ENCODE assay signal across 8 cellular contexts in the genomic region with DNA sequence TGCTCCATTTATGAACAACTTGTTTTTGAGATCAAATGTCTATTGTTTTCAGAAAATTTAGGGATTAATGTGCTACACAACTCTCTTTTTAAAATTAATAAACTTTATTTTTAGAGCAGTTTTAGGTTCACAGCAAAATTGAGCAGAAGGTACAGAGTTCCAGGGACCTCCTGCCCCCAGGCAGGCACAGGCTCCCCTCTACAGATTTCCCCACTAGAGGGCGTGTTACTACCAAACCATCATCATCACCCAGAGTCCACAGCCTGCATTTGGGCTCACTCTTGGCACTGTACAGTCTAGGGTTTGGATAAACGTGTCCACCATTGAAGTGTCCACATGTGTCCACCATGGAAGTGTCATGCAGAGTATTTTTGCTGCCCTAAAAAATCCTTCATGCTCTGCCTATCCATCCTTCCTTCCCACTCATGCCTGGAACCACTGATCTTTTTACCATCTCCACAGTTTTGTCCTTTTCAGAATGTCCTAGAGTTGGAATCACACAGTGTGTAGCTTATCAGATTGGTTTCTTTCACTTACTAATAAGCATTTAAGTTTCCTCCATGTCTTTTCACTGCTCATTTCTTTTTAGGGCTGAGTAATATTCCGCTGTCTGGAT.
DNase-seq lines count a peak whose midpoint lies in the region; ATAC-seq and TF ChIP-seq lines count a peak whose summit lies in the region.

No MANE protein-coding gene starts in this region.

- no peak overlapping the region for H2AK9ac ChIP-seq in IMR-90 (replicated peaks; ENCODE audit: low read depth, low read length, poor library complexity)

- no peak overlapping the region for H2BK5ac ChIP-seq in IMR-90 (ENCODE audit: low read depth, low read length, poor library complexity, severe bottlenecking)

- H4K91ac ChIP-seq in IMR-90 (ENCODE audit: insufficient read depth, low read depth, low read length): no peak overlapping the region

- BruUV-seq in IMR-90 (replicated peaks; lab: Mats Ljungman, UMichigan): no TSS peak

- H3K4me3 ChIP-seq in IMR-90 (ENCODE audit: insufficient read depth, low read depth, low read length): no peak overlapping the region
- H3K4me3 ChIP-seq in fibroblast of mammary gland (ENCODE audit: control insufficient read depth, low read depth, low read length): no peak overlapping the region
- H3K4me3 ChIP-seq in gastrocnemius medialis: no peak overlapping the region

- dilution Hi-C loops in IMR-90 (cut with HindIII; ENCODE audit: low sequenced_read_pairs, unreplicated experiment): no loop called here

- H4K20me1 ChIP-seq in IMR-90 (ENCODE audit: insufficient read depth, low read length): no peaks in the 10 kb centered on the region

- intact Hi-C loops in IMR-90 (cut with micrococcal nuclease): no loop called here
- intact Hi-C loops in gastrocnemius medialis (cut with DNase I; ENCODE audit: low total_unique reads): no loop called here

- ATAC-seq in IMR-90 (ENCODE audit: low read depth) (peak; percentile 69), gastrocnemius medialis (no peak)

- no peak overlapping the region for H3K9ac ChIP-seq in IMR-90 (ENCODE audit: low read depth, low read length)

- no peak overlapping the region for H4K5ac ChIP-seq in IMR-90 (ENCODE audit: low read depth, low read length)

- H3K4me3 Mint-ChIP-seq in activated CD4-positive, alpha-beta memory T cell treated with anti-CD3 and anti-CD28 coated beads, Interleukin-2, amount 10 ng/mL, durations not matched to agents 7 days and 5 days: no peak overlapping the region

- H3K27me3 Mint-ChIP-seq in activated CD4-positive, alpha-beta memory T cell treated with anti-CD3 and anti-CD28 coated beads, Interleukin-2, amount 10 ng/mL, durations not matched to agents 7 days and 5 days: peaks cover 34% of the 10 kb centered on the region

- H3K27me3 ChIP-seq in IMR-90 (ENCODE audit: control insufficient read depth, insufficient read depth, low read length): no peaks in the 10 kb centered on the region; the same call in 1 of the 2 replicates
- no peaks in the 10 kb centered on the region for H3K27me3 ChIP-seq in gastrocnemius medialis

- H3K4me2 ChIP-seq in IMR-90 (ENCODE audit: low read depth, low read length): no peak overlapping the region

- H3K4me1 Mint-ChIP-seq in activated CD4-positive, alpha-beta memory T cell treated with anti-CD3 and anti-CD28 coated beads, Interleukin-2, amount 10 ng/mL, durations not matched to agents 7 days and 5 days: no peaks in the 10 kb centered on the region

- H3K56ac ChIP-seq in IMR-90 (ENCODE audit: extremely low read depth, insufficient read depth, low read length): no peak overlapping the region; the same call in 1 of the 2 replicates

- no peaks in the 10 kb centered on the region for H3K36me3 ChIP-seq in IMR-90 (ENCODE audit: control insufficient read depth, insufficient read depth, low read length)
- H3K36me3 ChIP-seq in gastrocnemius medialis: no peaks in the 10 kb centered on the region

- TF ChIP-seq POLR2A in IMR-90 (IDR thresholded peaks at IDR 0.05; ENCODE audit: low read depth, low read length): no peak
- TF ChIP-seq POLR2A in gastrocnemius medialis (IDR thresholded peaks at IDR 0.05): no peak

- no peak overlapping the region for H2BK15ac ChIP-seq in IMR-90 (ENCODE audit: low read depth, low read length)

- no peak overlapping the region for H3K18ac ChIP-seq in IMR-90 (ENCODE audit: low read depth, low read length)

- peak; percentile 47 for TF ChIP-seq CTCF in IMR-90 (conservative IDR thresholded peaks at IDR 0.05; ENCODE audit: low read depth, low read length)
- peak; percentile 62 for TF ChIP-seq CTCF in fibroblast of mammary gland (conservative IDR thresholded peaks at IDR 0.05; ENCODE audit: control insufficient read depth, insufficient read depth, low read depth, low read length)
- TF ChIP-seq CTCF in gastrocnemius medialis (IDR thresholded peaks at IDR 0.05 in 4 of 5, conservative IDR thresholded peaks at IDR 0.05 in 1 of 5): peak in 1 of 5 experiments; percentile 38

- no peaks in the 10 kb centered on the region for H3K79me1 ChIP-seq in IMR-90 (ENCODE audit: low read depth in 1 of 2, low read length in 2 of 2)

- in situ Hi-C loops in IMR-90 (cut with MboI; ENCODE audit: low sequenced_read_pairs): no loop called here
- in situ Hi-C loops in gastrocnemius medialis (cut with MboI; ENCODE audit: low sequenced_read_pairs in 4 of 4): no loop called here

- DNase-seq in CD1c-positive myeloid dendritic cell (ENCODE audit: extremely low spot score) (peak; percentile 22), GM19238 (ENCODE audit: insufficient read length, low spot score) (peak; percentile 58), IMR-90 (peak; percentile 13), fibroblast of mammary gland (ENCODE audit: low read depth) (peak; percentile 42), DMS79 treated with DMSO at 0.1 percent for 48 hours (lab: John Stamatoyannopoulos, UW) (no peak), gastrocnemius medialis (no peak)
- peak; percentile 51 for DNase-seq in activated CD4-positive, alpha-beta memory T cell treated with anti-CD3 and anti-CD28 coated beads, Interleukin-2, amount 10 ng/mL, durations not matched to agents 7 days and 5 days
- peak in 2 of 3 donors; percentile 14 to 60 for DNase-seq in stimulated activated CD4-positive, alpha-beta T cell treated with anti-CD3 and anti-CD28 coated beads, Interleukin-12 subunit alpha, Interleukin-12 subunit beta, amount 100 ng/mL, for 48 hours (ENCODE audit: low read depth in 2 of 3, low spot score in 1 of 3)

- H2AFZ ChIP-seq in IMR-90 (replicated peaks; ENCODE audit: low read length, poor library complexity): no peak overlapping the region

- no peak overlapping the region for H3K23ac ChIP-seq in IMR-90 (ENCODE audit: low read depth, low read length)

- H4K8ac ChIP-seq in IMR-90 (ENCODE audit: low read depth in 2 of 2, low read length in 2 of 2): no peak overlapping the region

- CTCF ChIA-PET in IMR-90 (lab: Yijun Ruan, JAX): no interaction called here
- CTCF ChIA-PET in activated CD4-positive, alpha-beta memory T cell treated with anti-CD3 and anti-CD28 coated beads, Interleukin-2, amount 10 ng/mL, durations not matched to agents 7 days and 5 days (lab: Charles Lee): interaction anchor here (0.7 to 1.2 kb wide), 2 partner anchors 19 to 70 kb away, joined by 3 read pairs; no protein-coding TSS in a partner anchor

- no peak overlapping the region for H2AK5ac ChIP-seq in IMR-90 (ENCODE audit: low read depth, low read length)

- no peaks in the 10 kb centered on the region for H3K9me1 ChIP-seq in IMR-90 (ENCODE audit: insufficient read depth, low read length)

- no peaks in the 10 kb centered on the region for H3K9me3 Mint-ChIP-seq in activated CD4-positive, alpha-beta memory T cell treated with anti-CD3 and anti-CD28 coated beads, Interleukin-2, amount 10 ng/mL, durations not matched to agents 7 days and 5 days

- no peak overlapping the region for H3K27ac Mint-ChIP-seq in activated CD4-positive, alpha-beta memory T cell treated with anti-CD3 and anti-CD28 coated beads, Interleukin-2, amount 10 ng/mL, durations not matched to agents 7 days and 5 days

- H3K4ac ChIP-seq in IMR-90 (ENCODE audit: low read depth, low read length): no peak overlapping the region

- peak; percentile 36; the same call in 1 of the 2 replicates for TF ChIP-seq RAD21 in IMR-90 (IDR thresholded peaks at IDR 0.05; ENCODE audit: low read length)

- POLR2A ChIA-PET in IMR-90 (lab: Charles Lee; ENCODE audit: unreplicated experiment): no interaction called here
- POLR2A ChIA-PET in activated CD4-positive, alpha-beta memory T cell treated with anti-CD3 and anti-CD28 coated beads, Interleukin-2, amount 10 ng/mL, durations not matched to agents 7 days and 5 days (lab: Charles Lee): no interaction called here

- H3K9me3 ChIP-seq in IMR-90 (ENCODE audit: control insufficient read depth, insufficient read depth, low read length) (no peaks in the 10 kb centered on the region), gastrocnemius medialis (peaks cover 0 to 10% (median 3%) of the 10 kb centered on the region in 3 donors)

- no peak overlapping the region for H3K14ac ChIP-seq in IMR-90 (replicated peaks; ENCODE audit: low read depth, low read length)

- no peaks in the 10 kb centered on the region for H3K36me3 Mint-ChIP-seq in activated CD4-positive, alpha-beta memory T cell treated with anti-CD3 and anti-CD28 coated beads, Interleukin-2, amount 10 ng/mL, durations not matched to agents 7 days and 5 days (ENCODE audit: low read depth)

- H3K4me1 ChIP-seq in IMR-90 (ENCODE audit: control insufficient read depth, insufficient read depth, low read length): no peaks in the 10 kb centered on the region
- H3K4me1 ChIP-seq in gastrocnemius medialis: no peaks in the 10 kb centered on the region

- H2BK120ac ChIP-seq in IMR-90 (ENCODE audit: low read depth, low read length): no peak overlapping the region

- H3K27ac ChIP-seq in IMR-90 (ENCODE audit: insufficient read depth, low read length) (no peak overlapping the region), gastrocnemius medialis (no peak overlapping the region)

- no peak overlapping the region for H2BK20ac ChIP-seq in IMR-90 (ENCODE audit: low read depth, low read length)

- no CpG with 5 or more reads among the region's 3 CpGs for WGBS in IMR-90 (ENCODE audit: extremely low coverage in 2 of 2, insufficient read length in 1 of 2), 2 experiments

TF ChIP-seq in IMR-90, 13 proteins besides CTCF, POLR2A, EP300 and RAD21:
- no peak for TF ChIP-seq NFE2L2 (IDR thresholded peaks at IDR 0.05; ENCODE audit: low read depth, low read length)
- peak; percentile 19; the same call in 1 of the 2 replicates for TF ChIP-seq SMC3 (IDR thresholded peaks at IDR 0.05; ENCODE audit: low read depth, low read length)

Comparison
In these comparisons a context has a peak if more than half of its experiments do, and no peak if none do; other contexts are left out.
1. DNase-seq: peak in CD1c-positive myeloid dendritic cell (single experiment), GM19238 (single experiment), IMR-90 (single experiment), activated CD4-positive, alpha-beta memory T cell treated with anti-CD3 and anti-CD28 coated beads, Interleukin-2, amount 10 ng/mL, durations not matched to agents 7 days and 5 days (single experiment), fibroblast of mammary gland (single experiment) and stimulated activated CD4-positive, alpha-beta T cell treated with anti-CD3 and anti-CD28 coated beads, Interleukin-12 subunit alpha, Interleukin-12 subunit beta, amount 100 ng/mL, for 48 hours (2 of 3); none in DMS79 treated with DMSO at 0.1 percent for 48 hours (single experiment) and gastrocnemius medialis (0 of 2).